8 cellular contexts compared by ENCODE assay signal in the genomic region with DNA sequence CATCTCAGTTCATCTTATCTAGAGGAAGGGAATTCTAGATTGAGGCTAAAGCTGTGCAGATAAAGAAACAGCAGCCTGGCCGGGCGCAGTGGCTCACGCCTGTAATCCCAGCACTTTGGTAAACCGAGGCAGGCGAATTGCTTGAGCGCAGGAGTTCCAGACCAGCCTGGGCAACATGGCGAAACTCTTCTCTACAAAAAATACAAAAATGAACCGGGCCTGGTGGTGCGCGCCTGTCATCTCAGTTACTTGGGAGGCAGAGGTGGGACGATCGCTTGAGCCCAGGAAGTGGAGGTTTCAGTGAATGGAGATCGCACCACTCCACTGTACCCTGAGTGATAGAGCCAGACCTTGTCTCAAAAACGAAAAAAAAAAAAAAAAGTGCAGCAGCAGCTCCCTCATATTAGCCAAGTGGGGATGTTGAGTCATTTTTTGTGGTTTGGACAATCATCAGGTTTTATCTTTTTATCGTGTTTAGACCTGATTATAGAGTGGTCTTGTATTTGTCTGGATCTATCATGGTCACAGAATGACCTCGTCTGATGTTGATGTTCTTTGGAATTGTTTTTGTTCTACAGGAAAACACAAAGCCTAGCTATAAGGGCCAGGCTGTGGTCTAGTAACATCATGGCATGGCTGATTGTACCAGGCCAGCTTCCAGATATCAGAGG. TPM values are rescaled to one million over a fixed set of nuclear protein-coding genes. Genes with fewer than 3 reads are reported as not detected.
A peak's percentile ranks its signal among the peaks of the same experiment; 100 is the strongest.
DNase-seq lines count a peak whose midpoint lies in the region; ATAC-seq and TF ChIP-seq lines count a peak whose summit lies in the region.

No MANE protein-coding gene starts in this region.

- DNase-seq in ELF-1 (ENCODE audit: low read depth, low spot score) (peak; percentile 32), PC-9 (no peak), epithelial cell of proximal tubule (ENCODE audit: low read depth) (no peak), trophoblast cell (no peak), omental fat pad (ENCODE audit: low spot score) (no peak)

- H4K91ac ChIP-seq in trophoblast cell (ENCODE audit: low read depth, low read length): no peak overlapping the region

- H4K20me1 ChIP-seq in PC-9 (ENCODE audit: insufficient read depth): peaks cover 22% of the 10 kb centered on the region

- ATAC-seq in omental fat pad (ENCODE audit: low FRiP score): no peak
- ATAC-seq in GM21360 (IDR thresholded peaks at IDR 0.05; ENCODE audit: unreplicated experiment): no peak
- ATAC-seq in HG03095 (IDR thresholded peaks at IDR 0.05; ENCODE audit: unreplicated experiment): no peak
- no peak for ATAC-seq in GM21737 (IDR thresholded peaks at IDR 0.05; ENCODE audit: unreplicated experiment)

- no peaks in the 10 kb centered on the region for H3K9me2 ChIP-seq in PC-9 (ENCODE audit: insufficient read depth)

- H2BK12ac ChIP-seq in trophoblast cell (ENCODE audit: low read length): no peak overlapping the region

- no peak overlapping the region for H4K12ac ChIP-seq in trophoblast cell (ENCODE audit: low read depth, low read length)

- H4K8ac ChIP-seq in trophoblast cell (ENCODE audit: low read depth, low read length): peak overlapping the region; percentile 30

- H2AK5ac ChIP-seq in trophoblast cell (ENCODE audit: low read length): no peak overlapping the region

- POLR2A ChIA-PET in PC-9 (lab: Charles Lee; ENCODE audit: unreplicated experiment): interaction anchor here (0.6 to 0.9 kb wide), 3 partner anchors 95 to 1468 kb away, joined by 3 to 7 read pairs (median 5); no protein-coding TSS in a partner anchor

- H3K27ac ChIP-seq in PC-9 (peak overlapping the region; percentile 68), trophoblast cell (ENCODE audit: low read depth, low read length) (no peak overlapping the region)

- no peak overlapping the region for H3K14ac ChIP-seq in trophoblast cell (ENCODE audit: low read length)

- H2AFZ ChIP-seq in PC-9 (peak overlapping the region; percentile 98), trophoblast cell (ENCODE audit: insufficient read depth, low read length, poor library complexity) (no peak overlapping the region)

- H2BK5ac ChIP-seq in trophoblast cell (ENCODE audit: low read depth, low read length, poor library complexity): no peak overlapping the region

- no peak overlapping the region for H3K18ac ChIP-seq in trophoblast cell (ENCODE audit: low read length)

- no CpG with 5 or more reads among the region's 16 CpGs for WGBS in trophoblast cell (ENCODE audit: extremely low coverage, insufficient coverage, insufficient read length)

- no peak overlapping the region for H3K4ac ChIP-seq in trophoblast cell (ENCODE audit: low read depth, low read length)

- peaks cover 13% of the 10 kb centered on the region; the same call in 1 of the 2 replicates for H3F3A ChIP-seq in PC-9 (ENCODE audit: insufficient read depth, low read depth)

- CTCF ChIA-PET in PC-9 (lab: Charles Lee): interaction anchor here (1.5 to 2.5 kb wide), 2 partner anchors 96 to 99 kb away, joined by 4 to 8 read pairs; no protein-coding TSS in a partner anchor

- H3K4me2 ChIP-seq in PC-9 (peak overlapping the region; percentile 89), trophoblast cell (ENCODE audit: low read length) (peak overlapping the region; percentile 65)

- peaks cover 45% of the 10 kb centered on the region for H3K79me2 ChIP-seq in PC-9 (ENCODE audit: low read depth)
- H3K79me2 ChIP-seq in trophoblast cell (ENCODE audit: control insufficient read depth, insufficient read depth, low read length, poor library complexity): peaks cover 16% of the 10 kb centered on the region

- TF ChIP-seq CTCF in PC-9 (conservative IDR thresholded peaks at IDR 0.05) (no peak), epithelial cell of proximal tubule (conservative IDR thresholded peaks at IDR 0.05; ENCODE audit: low read depth, low read length) (no peak), omental fat pad (IDR thresholded peaks at IDR 0.05) (no peak)

- H2BK120ac ChIP-seq in trophoblast cell (ENCODE audit: insufficient read depth, low read length, poor library complexity): no peak overlapping the region

- no peak overlapping the region for H3K9ac ChIP-seq in trophoblast cell (ENCODE audit: low read length)

- peaks cover 14% of the 10 kb centered on the region for H3K79me1 ChIP-seq in trophoblast cell (ENCODE audit: low read length)

- no peaks in the 10 kb centered on the region for H3K27me3 ChIP-seq in PC-9 (ENCODE audit: insufficient read depth, low read depth)
- no peaks in the 10 kb centered on the region for H3K27me3 ChIP-seq in trophoblast cell (ENCODE audit: insufficient read depth, low read length)

- H3K9me3 ChIP-seq in PC-9 (ENCODE audit: insufficient read depth, low read depth) (no peaks in the 10 kb centered on the region), trophoblast cell (ENCODE audit: insufficient read depth, low read depth, low read length) (no peaks in the 10 kb centered on the region)

- H3K23ac ChIP-seq in trophoblast cell (ENCODE audit: low read length): no peak overlapping the region

- no TSS peak for BruUV-seq in PC-9 (replicated peaks; lab: Mats Ljungman, UMichigan)

- H3K4me3 ChIP-seq in PC-9: peak overlapping the region; percentile 86
- peak overlapping the region; percentile 71 for H3K4me3 ChIP-seq in epithelial cell of proximal tubule (ENCODE audit: low read depth, low read length)
- no peak overlapping the region for H3K4me3 ChIP-seq in trophoblast cell (ENCODE audit: low read depth, low read length)

- H3K36me3 ChIP-seq in PC-9 (ENCODE audit: low read depth) (no peaks in the 10 kb centered on the region), trophoblast cell (ENCODE audit: control insufficient read depth in 1 of 2, insufficient read depth in 2 of 2, low read length in 2 of 2) (no peaks in the 10 kb centered on the region)

- H3K4me1 ChIP-seq in PC-9 (replicated peaks; ENCODE audit: insufficient read depth) (peaks cover 27% of the 10 kb centered on the region), trophoblast cell (ENCODE audit: control insufficient read depth in 1 of 2, insufficient read depth in 2 of 2, low read length in 2 of 2) (peaks cover 3 to 11% of the 10 kb centered on the region in 2 experiments)

- intact Hi-C loops in PC-9 (cut with micrococcal nuclease; ENCODE audit: unreplicated experiment): loop anchor here (2.0 to 5.0 kb wide), 3 partner anchors 61 to 274 kb away; a partner anchor contains a TSS

RNA-seq across cellular contexts. Expression of a gene that starts 1.5 kb away (rescaled TPM):
- 54.8 and 58.7 TPM in 2 replicates for total RNA-seq in PC-9 (2021)
- total RNA-seq in epithelial cell of proximal tubule: 41.3 and 42.8 TPM in 2 replicates
- 24.2 and 25.2 TPM in 2 replicates for polyA plus RNA-seq in trophoblast cell (2013)
- total RNA-seq in omental fat pad: 10 to 100 TPM; 44.6 to 60.9 (median 55.7) TPM
